19 cellular contexts compared by ENCODE assay signal in the genomic region with DNA sequence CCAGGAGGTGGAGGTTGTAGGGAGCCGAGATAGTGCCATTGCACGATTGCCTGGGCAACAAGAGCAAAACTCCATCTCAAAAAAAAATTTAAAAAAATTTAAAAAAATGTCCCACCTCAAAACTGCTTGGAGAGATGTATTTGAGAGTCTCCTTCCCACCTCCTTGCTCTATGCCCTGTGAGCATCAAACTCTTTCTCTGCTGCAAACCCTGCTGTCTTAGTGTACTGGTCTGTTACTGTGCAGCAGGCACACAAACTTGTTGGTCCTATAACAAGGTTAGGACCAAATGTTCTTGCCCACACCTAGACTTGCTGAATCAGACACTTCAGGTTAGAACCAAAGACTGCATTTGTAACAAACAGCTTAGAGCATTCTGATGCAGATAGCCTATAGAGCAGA.
"Had no signal": no experiment of that assay in that cellular context is flagged by ENCODE, and none has a peak within 500 bp of the region (broad histone marks: within the 10 kb centered on the region; RNA-seq: fewer than 3 reads in every experiment).

No MANE protein-coding gene starts in this region.

- H3K4me1 Mint-ChIP-seq: nephron had no signal

- H3K27ac Mint-ChIP-seq: activated CD4-positive, alpha-beta T cell treated with anti-CD3 and anti-CD28 coated beads, Interleukin-2, amount 10 ng/mL, durations not matched to agents 7 days and 5 days; activated naive CD8-positive, alpha-beta T cell treated with anti-CD3 and anti-CD28 coated beads, Interleukin-2, amount 10 ng/mL, durations not matched to agents 7 days and 5 days; effector memory CD8-positive, alpha-beta T cell; nephron; stimulated activated naive B cell treated with anti-CD40 and anti-IgM and Interleukin-4, amounts not matched to agents 10 μg/mL and 1 μg/mL and 100 μg/mL, for 72 hours had no signal

- H3K4me3 ChIP-seq: breast epithelium, tibial artery, vagina had no signal

- H3K9me3 ChIP-seq: vagina had no signal

- DNase-seq: activated CD4-positive, alpha-beta T cell treated with anti-CD3 and anti-CD28 coated beads, Interleukin-2, amount 10 ng/mL, durations not matched to agents 7 days and 5 days; activated CD4-positive, CD25-positive, alpha-beta regulatory T cell; activated CD8-positive, alpha-beta memory T cell treated with anti-CD3 and anti-CD28 coated beads for 24 hours; activated naive CD4-positive, alpha-beta T cell; activated naive CD8-positive, alpha-beta T cell treated with anti-CD3 and anti-CD28 coated beads, Interleukin-2, amount 10 ng/mL, durations not matched to agents 7 days and 5 days; anterior cingulate cortex; cerebellar nuclear complex; effector memory CD8-positive, alpha-beta T cell; glutamatergic neuron; left ventricle myocardium superior; nucleus accumbens; posterior cingulate gyrus; stimulated activated CD4-positive, alpha-beta T cell treated with anti-CD3 and anti-CD28 coated beads, Interleukin-2, amount 100 ng/mL, for 48 hours; stimulated activated naive B cell treated with anti-CD40 and anti-IgM and Interleukin-4, amounts not matched to agents 10 μg/mL and 1 μg/mL and 100 μg/mL, for 72 hours; tibial artery had no signal

- H3K27me3 Mint-ChIP-seq: stimulated activated naive B cell treated with anti-CD40 and anti-IgM and Interleukin-4, amounts not matched to agents 10 μg/mL and 1 μg/mL and 100 μg/mL, for 72 hours had no signal

- H3K27ac ChIP-seq: breast epithelium, tibial artery, vagina had no signal

- H3K4me3 Mint-ChIP-seq: activated CD4-positive, alpha-beta T cell treated with anti-CD3 and anti-CD28 coated beads, Interleukin-2, amount 10 ng/mL, durations not matched to agents 7 days and 5 days; activated naive CD8-positive, alpha-beta T cell treated with anti-CD3 and anti-CD28 coated beads, Interleukin-2, amount 10 ng/mL, durations not matched to agents 7 days and 5 days; effector memory CD8-positive, alpha-beta T cell; nephron; stimulated activated naive B cell treated with anti-CD40 and anti-IgM and Interleukin-4, amounts not matched to agents 10 μg/mL and 1 μg/mL and 100 μg/mL, for 72 hours had no signal

- ATAC-seq: effector memory CD8-positive, alpha-beta T cell; left ventricle myocardium superior; stimulated activated naive B cell treated with anti-CD40 and anti-IgM and Interleukin-4, amounts not matched to agents 10 μg/mL and 1 μg/mL and 100 μg/mL, for 72 hours had no signal

- FAIRE-seq: TTC549 had no signal
